8 cellular contexts compared by ENCODE assay signal in the genomic region with DNA sequence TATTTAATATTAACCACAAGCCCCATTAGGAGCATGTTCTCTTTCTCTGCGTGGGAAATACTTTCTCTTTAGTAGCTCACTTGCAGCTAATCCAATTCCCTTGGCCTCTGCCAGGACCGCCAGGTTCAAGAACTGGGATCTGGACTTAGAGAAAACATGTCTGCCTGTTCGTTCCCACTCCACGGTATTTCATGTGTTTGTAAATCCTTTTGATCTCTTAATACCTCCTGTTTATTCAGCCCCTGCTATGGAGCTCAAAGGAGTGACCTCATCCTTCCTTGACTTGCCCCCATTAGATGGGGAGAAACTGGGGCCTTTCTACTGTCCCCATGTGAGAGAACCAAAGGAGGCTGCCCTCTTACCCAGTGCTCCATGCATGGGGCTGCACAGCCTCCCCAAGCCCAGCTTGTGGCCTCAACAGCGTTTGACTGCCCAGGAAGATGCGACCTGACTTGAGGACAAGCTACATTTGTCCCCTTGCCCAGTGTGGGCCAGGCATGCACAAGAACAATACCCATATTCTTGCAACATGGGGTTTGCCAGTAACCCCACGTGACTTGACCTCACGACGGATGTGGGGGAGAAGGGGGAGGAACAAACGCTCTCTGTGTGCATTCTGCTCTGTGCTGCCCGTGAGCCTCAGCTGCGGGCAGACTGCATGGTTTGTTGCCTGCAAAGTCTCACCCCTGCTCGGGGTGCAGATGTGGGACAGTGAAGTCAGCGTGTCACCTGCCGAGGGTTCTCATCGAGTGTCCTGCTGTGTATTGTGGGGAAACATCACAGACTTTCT. TPM values are rescaled to one million over a fixed set of nuclear protein-coding genes. Genes with fewer than 3 reads are reported as not detected.
A peak's percentile ranks its signal among the peaks of the same experiment; 100 is the strongest.
DNase-seq lines count a peak whose midpoint lies in the region; TF ChIP-seq lines count a peak whose summit lies in the region.

No MANE protein-coding gene starts in this region.

- H4K20me1 ChIP-seq in BLaER1 treated with 17β-estradiol and CSF1 and Interleukin-3, amounts not matched to agents 10 nM and 100 nM = peaks cover 0 to 100% (median 12%) of the 10 kb centered on the region in 11 experiments; a peak in 9 of 22 replicates

- no peaks in the 10 kb centered on the region for H3K27me3 ChIP-seq in BLaER1 treated with 17β-estradiol and CSF1 and Interleukin-3, amounts not matched to agents 10 nM and 100 nM
- H3K27me3 ChIP-seq in cardiac muscle cell = no peaks in the 10 kb centered on the region
- no peaks in the 10 kb centered on the region for H3K27me3 ChIP-seq in skeletal muscle satellite cell (ENCODE audit: control insufficient read depth, insufficient read depth, low read length)

- peak overlapping the region; percentile 80 for H3K4me3 Mint-ChIP-seq in HFFc6
- H3K4me3 Mint-ChIP-seq in activated naive CD4-positive, alpha-beta T cell treated with anti-CD3 and anti-CD28 coated beads for 36 hours = peak overlapping the region; percentile 11

- CTCF ChIA-PET in activated naive CD4-positive, alpha-beta T cell treated with anti-CD3 and anti-CD28 coated beads for 36 hours (lab: Charles Lee) = interaction anchor here (0.5 to 2.6 kb wide), 4 partner anchors 35 to 495 kb away, joined by 3 to 12 read pairs (median 4); no protein-coding TSS in a partner anchor

- no peak for TF ChIP-seq CTCF in HFFc6 (IDR thresholded peaks at IDR 0.05)
- no peak for TF ChIP-seq CTCF in cardiac muscle cell (IDR thresholded peaks at IDR 0.05; ENCODE audit: low read depth, low read length)

- peaks cover 98 to 100% (median 100%) of the 10 kb centered on the region in 10 experiments for H3K4me1 ChIP-seq in BLaER1 treated with 17β-estradiol and CSF1 and Interleukin-3, amounts not matched to agents 10 nM and 100 nM
- peaks cover 43% of the 10 kb centered on the region for H3K4me1 ChIP-seq in cardiac muscle cell (ENCODE audit: low read depth)
- H3K4me1 ChIP-seq in skeletal muscle satellite cell (ENCODE audit: control insufficient read depth, insufficient read depth, low read length) = peaks cover 73% of the 10 kb centered on the region

- H3K27ac Mint-ChIP-seq in HFFc6 = peak overlapping the region; percentile 99
- H3K27ac Mint-ChIP-seq in activated naive CD4-positive, alpha-beta T cell treated with anti-CD3 and anti-CD28 coated beads for 36 hours = peak overlapping the region; percentile 79

- H3K9ac ChIP-seq in BLaER1 treated with 17β-estradiol and CSF1 and Interleukin-3, amounts not matched to agents 10 nM and 100 nM = peak overlapping the region; percentile 73 to 90 (median 84)
- peak overlapping the region; percentile 76 for H3K9ac ChIP-seq in skeletal muscle satellite cell (ENCODE audit: low read depth, low read length)

- peaks cover 39% of the 10 kb centered on the region for H3K4me1 Mint-ChIP-seq in HFFc6 (ENCODE audit: low read depth)
- H3K4me1 Mint-ChIP-seq in activated naive CD4-positive, alpha-beta T cell treated with anti-CD3 and anti-CD28 coated beads for 36 hours (ENCODE audit: low read depth) = peaks cover 16% of the 10 kb centered on the region

- H3K36me3 Mint-ChIP-seq in HFFc6 (ENCODE audit: low read depth) = peaks cover under 1% of the 10 kb centered on the region; the same call in 1 of the 2 replicates
- no peaks in the 10 kb centered on the region for H3K36me3 Mint-ChIP-seq in activated naive CD4-positive, alpha-beta T cell treated with anti-CD3 and anti-CD28 coated beads for 36 hours (ENCODE audit: low read depth)

- peak overlapping the region; percentile 1 to 49 (median 19); a peak in 10 of 20 replicates for H3K4me3 ChIP-seq in BLaER1 treated with 17β-estradiol and CSF1 and Interleukin-3, amounts not matched to agents 10 nM and 100 nM
- H3K4me3 ChIP-seq in cardiac muscle cell = no peak overlapping the region
- peak overlapping the region; percentile 9 for H3K4me3 ChIP-seq in skeletal muscle satellite cell (ENCODE audit: low read length)

- peak overlapping the region; percentile 86 to 100 (median 99) for H3K4me2 ChIP-seq in BLaER1 treated with 17β-estradiol and CSF1 and Interleukin-3, amounts not matched to agents 10 nM and 100 nM
- H3K4me2 ChIP-seq in skeletal muscle satellite cell (ENCODE audit: low read length) = peak overlapping the region; percentile 61

- peaks cover 62 to 95% (median 83%) of the 10 kb centered on the region in 11 experiments for H3K36me3 ChIP-seq in BLaER1 treated with 17β-estradiol and CSF1 and Interleukin-3, amounts not matched to agents 10 nM and 100 nM
- no peaks in the 10 kb centered on the region for H3K36me3 ChIP-seq in cardiac muscle cell
- H3K36me3 ChIP-seq in skeletal muscle satellite cell (ENCODE audit: insufficient read depth, low read length) = peaks cover 20% of the 10 kb centered on the region

- intact Hi-C loops in activated naive CD4-positive, alpha-beta T cell treated with anti-CD3 and anti-CD28 coated beads for 36 hours (cut with micrococcal nuclease) = loop anchor here (5.0 kb wide), 1 partner anchor 33 kb away; no protein-coding TSS in a partner anchor

- peak overlapping the region; percentile 80 to 99 (median 95) for H3K27ac ChIP-seq in BLaER1 treated with 17β-estradiol and CSF1 and Interleukin-3, amounts not matched to agents 10 nM and 100 nM
- H3K27ac ChIP-seq in cardiac muscle cell = peak overlapping the region; percentile 59

- no peaks in the 10 kb centered on the region for H3K9me3 Mint-ChIP-seq in HFFc6
- no peaks in the 10 kb centered on the region for H3K9me3 Mint-ChIP-seq in activated naive CD4-positive, alpha-beta T cell treated with anti-CD3 and anti-CD28 coated beads for 36 hours

- DNase-seq in HFFc6 (no peak), SIG-M5 treated with dmso at 0.1 percent for 504 hours (lab: John Stamatoyannopoulos, UW; ENCODE audit: unreplicated experiment) (peak; percentile 94), cardiac muscle cell (ENCODE audit: low read depth in 1 of 2, low spot score in 1 of 2) (peak in 1 of 2 donors; percentile 60), NCI-H748 (lab: John Stamatoyannopoulos, UW; ENCODE audit: unreplicated experiment) (no peak), SHP77 (lab: John Stamatoyannopoulos, UW) (no peak)
- peak; percentile 74 for DNase-seq in activated naive CD4-positive, alpha-beta T cell treated with anti-CD3 and anti-CD28 coated beads for 36 hours

- peaks cover 2% of the 10 kb centered on the region for H3K27me3 Mint-ChIP-seq in HFFc6 (ENCODE audit: insufficient read depth)
- no peaks in the 10 kb centered on the region for H3K27me3 Mint-ChIP-seq in activated naive CD4-positive, alpha-beta T cell treated with anti-CD3 and anti-CD28 coated beads for 36 hours (ENCODE audit: low read depth)

- H3K9me3 ChIP-seq in BLaER1 treated with 17β-estradiol and CSF1 and Interleukin-3, amounts not matched to agents 10 nM and 100 nM (replicated peaks in 1 of 11) = no peaks in the 10 kb centered on the region
- H3K9me3 ChIP-seq in cardiac muscle cell (ENCODE audit: low read depth) (no peaks in the 10 kb centered on the region), skeletal muscle satellite cell (replicated peaks; ENCODE audit: low read length) (no peaks in the 10 kb centered on the region)

RNA-seq across cellular contexts. Expression of gene CD9, which starts 30.3 kb away (rescaled TPM):
- 10 to 100 TPM; 43.2 to 72.6 (median 46.4) TPM for total RNA-seq in HFFc6 (2021; fragmentation: NEBNext Ultra II Directional; extraction: Animal tissue kit (Norgen Biotek cat#: 25700))
- total RNA-seq in activated naive CD4-positive, alpha-beta T cell treated with anti-CD3 and anti-CD28 coated beads for 36 hours = 1 to 10 TPM; 3.1 to 3.3 TPM
- 11.6 and 15.8 TPM in 2 replicates for total RNA-seq in cardiac muscle cell
- 14.7 and 37.9 TPM in 2 replicates for polyA plus RNA-seq in cardiac muscle cell
- total RNA-seq in skeletal muscle satellite cell (2012; rRNA removed) = 31.7 and 66.4 TPM in 2 replicates

Comparison
In these comparisons a context has a peak if more than half of its experiments do, and no peak if none do; other contexts are left out.
1. DNase-seq: peak in SIG-M5 treated with dmso at 0.1 percent for 504 hours (single experiment) and activated naive CD4-positive, alpha-beta T cell treated with anti-CD3 and anti-CD28 coated beads for 36 hours (single experiment); none in HFFc6 (single experiment), NCI-H748 (single experiment) and SHP77 (0 of 2).